Comparison of ENCODE assay signal across 8 cellular contexts in the genomic region with DNA sequence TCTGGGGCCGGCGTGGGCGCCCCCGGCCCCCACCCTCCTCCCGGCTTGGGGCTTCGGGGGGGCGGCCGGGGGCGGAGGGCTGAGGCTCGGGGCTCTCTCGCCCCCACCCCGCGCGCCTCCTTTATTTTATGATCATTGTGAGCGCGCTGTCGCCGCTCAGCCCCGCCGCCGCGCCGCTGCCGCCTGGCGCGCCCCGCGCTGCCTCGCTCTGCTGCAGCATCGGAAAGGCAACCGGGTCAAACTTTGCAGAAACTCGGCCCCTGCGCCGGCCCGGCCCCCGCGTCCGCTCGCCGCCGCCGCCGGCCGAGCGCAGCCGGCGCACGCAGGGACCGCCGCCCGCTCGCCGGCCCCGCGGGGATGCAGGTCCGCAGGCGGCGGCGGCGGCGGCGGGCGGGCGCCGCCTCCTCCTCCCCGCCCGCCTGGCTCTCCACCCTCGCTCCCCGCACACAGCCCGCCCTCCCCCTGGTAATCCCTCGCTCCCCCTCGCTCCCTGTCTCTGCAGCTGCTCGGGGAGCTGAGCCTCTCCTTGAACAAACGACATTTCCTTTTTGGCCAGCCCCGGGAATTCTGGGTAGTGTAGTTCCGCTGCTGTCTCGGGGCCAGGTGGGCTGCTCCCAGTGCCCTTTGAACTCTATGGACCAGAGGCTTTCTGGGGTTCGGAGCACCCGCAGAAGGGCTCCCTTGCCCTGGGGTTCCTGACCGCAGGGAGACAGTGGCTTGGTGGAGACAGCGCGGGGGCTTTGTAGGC. TPM values are rescaled to one million over a fixed set of nuclear protein-coding genes. Genes with fewer than 3 reads are reported as not detected.
A peak's percentile ranks its signal among the peaks of the same experiment; 100 is the strongest.
DNase-seq lines count a peak whose midpoint lies in the region; ATAC-seq lines count a peak whose summit lies in the region.

No MANE protein-coding gene starts in this region.

- peak; percentile 33 for ATAC-seq in GM19395 (IDR thresholded peaks at IDR 0.05; ENCODE audit: unreplicated experiment)
- no peak for ATAC-seq in HG03025 (IDR thresholded peaks at IDR 0.05; ENCODE audit: low FRiP score, unreplicated experiment)

- DNase-seq in AG08396 (ENCODE audit: low spot score) = peak; percentile 97
- DNase-seq in NCI-H2029 treated with DMSO at 0.1 percent for 48 hours (lab: John Stamatoyannopoulos, UW) = peak; percentile 53
- peak; percentile 60 for DNase-seq in T-helper 9 cell
- DNase-seq in astrocyte of the hippocampus (ENCODE audit: low read depth, low spot score) = peak; percentile 90
- peak; percentile 98 for DNase-seq in hepatic stellate cell (ENCODE audit: low spot score)
- peak; percentile 57 for DNase-seq in pulmonary artery endothelial cell (ENCODE audit: low read depth, low spot score)

RNA-seq across cellular contexts. Expression of gene FAM78A, which starts 1.5 kb away (rescaled TPM):
- total RNA-seq in pulmonary artery endothelial cell = 3.7 and 4.9 TPM in 2 replicates

RNA-seq across cellular contexts. Expression of gene PLPP7, which starts 11.7 kb away (rescaled TPM):
- total RNA-seq in pulmonary artery endothelial cell = 1.5 and 3.6 TPM in 2 replicates
